ENCODE assay signal across 9 cellular contexts in genomic region chr11:62554377-62554776, GRCh38. TPM values are rescaled to one million over a fixed set of nuclear protein-coding genes. Genes with fewer than 3 reads are reported as not detected.
DNase-seq lines count a peak whose midpoint lies in the region; ATAC-seq, FAIRE-seq and TF ChIP-seq lines count a peak whose summit lies in the region.
"Had no signal": no experiment of that assay in that cellular context is flagged by ENCODE, and none has a peak within 500 bp of the region (broad histone marks: within the 10 kb centered on the region; RNA-seq: fewer than 3 reads in every experiment).

No MANE protein-coding gene starts in this region.

- peaks cover 4 to 10% of the 10 kb centered on the region in 2 donors for H3K36me3 Mint-ChIP-seq in CD4-positive, alpha-beta memory T cell

- DNase-seq in CD4-positive, alpha-beta memory T cell: no peak
- DNase-seq in NT2/D1 (ENCODE audit: low read depth, low spot score) (no peak), pancreas (no peak), frontal cortex (ENCODE audit: low spot score in 2 of 2) (no peak), UCSD-AML1 (lab: John Stamatoyannopoulos, UW; ENCODE audit: unreplicated experiment) (no peak), HuH-7.5 (ENCODE audit: low spot score) (no peak)

- peaks cover 0 to 2% of the 10 kb centered on the region in 2 donors for H3K27me3 Mint-ChIP-seq in CD4-positive, alpha-beta memory T cell

- H3K4me1 ChIP-seq in CD4-positive, alpha-beta memory T cell (ENCODE audit: insufficient read depth, low read length): peaks cover 100% of the 10 kb centered on the region
- H3K4me1 ChIP-seq in NT2/D1 (ENCODE audit: insufficient read depth, insufficient read length) (peaks cover 48% of the 10 kb centered on the region), ectodermal cell (ENCODE audit: control insufficient read depth, insufficient read depth, low read length) (peaks cover 53% of the 10 kb centered on the region), pancreas (peaks cover 23 to 60% (median 50%) of the 10 kb centered on the region in 3 donors)

- H3K9me3 Mint-ChIP-seq in CD4-positive, alpha-beta memory T cell: peaks cover 0 to 4% (median 0%) of the 10 kb centered on the region in 8 donors

- H3K36me3 ChIP-seq in CD4-positive, alpha-beta memory T cell (ENCODE audit: insufficient read depth, low read length): no peaks in the 10 kb centered on the region
- peaks cover 47% of the 10 kb centered on the region for H3K36me3 ChIP-seq in NT2/D1 (ENCODE audit: insufficient read depth, insufficient read length, low read length)
- H3K36me3 ChIP-seq in ectodermal cell (ENCODE audit: control insufficient read depth, insufficient read depth, low read length): peaks cover 14% of the 10 kb centered on the region
- H3K36me3 ChIP-seq in pancreas: peaks cover 0 to 10% (median 4%) of the 10 kb centered on the region in 3 donors

- no peak for TF ChIP-seq CTCF in pancreas (IDR thresholded peaks at IDR 0.05)

- H3K9me3 ChIP-seq in CD4-positive, alpha-beta memory T cell (ENCODE audit: control insufficient read depth in 1 of 2, low read length in 2 of 2): no peaks in the 10 kb centered on the region
- H3K9me3 ChIP-seq in NT2/D1 (ENCODE audit: insufficient read depth, low read length) (no peaks in the 10 kb centered on the region), ectodermal cell (ENCODE audit: control insufficient read depth, low read length) (no peaks in the 10 kb centered on the region), pancreas (no peaks in the 10 kb centered on the region)
- H3K9me3 ChIP-seq: mucosa of descending colon had no signal

- peak overlapping the region; percentile 98 to 100 (median 100) for H3K27ac Mint-ChIP-seq in CD4-positive, alpha-beta memory T cell

- peak overlapping the region; percentile 4 to 17 for H3K4me3 ChIP-seq in CD4-positive, alpha-beta memory T cell (ENCODE audit: low read length in 2 of 2)
- no peak overlapping the region for H3K4me3 ChIP-seq in NT2/D1 (ENCODE audit: insufficient read length, low read depth)
- H3K4me3 ChIP-seq in ectodermal cell (ENCODE audit: insufficient read depth, low read depth, low read length): no peak overlapping the region
- no peak overlapping the region for H3K4me3 ChIP-seq in pancreas
- H3K4me3 ChIP-seq: mucosa of descending colon had no signal

- peak overlapping the region in 7 of 8 donors; percentile 82 to 91 (median 90) for H3K4me3 Mint-ChIP-seq in CD4-positive, alpha-beta memory T cell

- H3K27ac ChIP-seq in CD4-positive, alpha-beta memory T cell (ENCODE audit: low read depth, low read length): peak overlapping the region; percentile 95
- H3K27ac ChIP-seq in ectodermal cell (ENCODE audit: insufficient read depth, low read depth, low read length, poor library complexity, severe bottlenecking) (peak overlapping the region; percentile 56), pancreas (peak overlapping the region in 3 of 4 donors; percentile 22 to 93 (median 75))

- FAIRE-seq in pancreas (lab: Jason Lieb, UNC): no peak
- FAIRE-seq in frontal cortex (lab: Jason Lieb, UNC): no peak

- intact Hi-C loops in CD4-positive, alpha-beta memory T cell (cut with micrococcal nuclease): loop anchor here (10.0 kb wide), 1 partner anchor 300 kb away; no protein-coding TSS in a partner anchor
- intact Hi-C loops in pancreas (cut with DNase I): no loop called here

- POLR2A ChIA-PET in CD4-positive, alpha-beta memory T cell (lab: Charles Lee; ENCODE audit: partially characterized antibody): interaction anchor here (1.0 to 12.5 kb wide), 10 partner anchors 14 to 300 kb away, joined by 3 to 751 read pairs (median 20); partner anchors contain the start of genes AHNAK, B3GAT3, C11orf98 and CSKMT

- CTCF ChIA-PET in CD4-positive, alpha-beta memory T cell (lab: Charles Lee; ENCODE audit: partially characterized antibody): interaction anchor here (1.3 to 14.9 kb wide), 4 partner anchors 15 to 131 kb away, joined by 3 to 450 read pairs (median 206); partner anchors contain the start of gene SCGB1A1

- WGBS in ectodermal cell, 2 experiments: 90 to 95% methylated on average over 2 of the region's 2 CpGs
- 78 to 83% methylated on average over 2 of the region's 2 CpGs for WGBS in pancreas, 2 donors

- no peak for ATAC-seq in pancreas
- ATAC-seq in HG03571 (IDR thresholded peaks at IDR 0.05; ENCODE audit: unreplicated experiment): no peak

- peaks cover 74 to 100% (median 86%) of the 10 kb centered on the region in 4 donors for H3K4me1 Mint-ChIP-seq in CD4-positive, alpha-beta memory T cell

- peak overlapping the region; percentile 74 for H3K9ac ChIP-seq in NT2/D1 (ENCODE audit: insufficient read length, low read depth)

- no peaks in the 10 kb centered on the region for H3K27me3 ChIP-seq in CD4-positive, alpha-beta memory T cell (ENCODE audit: insufficient read depth, low read length)
- H3K27me3 ChIP-seq in NT2/D1 (ENCODE audit: insufficient read depth, insufficient read length): no peaks in the 10 kb centered on the region
- no peaks in the 10 kb centered on the region for H3K27me3 ChIP-seq in ectodermal cell (ENCODE audit: control insufficient read depth, insufficient read depth, low read length, poor library complexity, severe bottlenecking)
- no peaks in the 10 kb centered on the region for H3K27me3 ChIP-seq in pancreas

RNA-seq across cellular contexts. Expression of gene AHNAK, which starts 7.8 kb away (rescaled TPM):
- total RNA-seq in CD4-positive, alpha-beta memory T cell: 100 to 1,000 TPM; 559 to 573 TPM
- 100 to 1,000 TPM in 1 of 2 donors, 10 to 100 TPM in 1; 23.5 to 186 TPM for polyA plus RNA-seq in CD4-positive, alpha-beta memory T cell
- 20.5 TPM for polyA plus RNA-seq in ectodermal cell (2013, experiment 1 of 4)
- polyA plus RNA-seq in ectodermal cell (2013, experiment 2 of 4): 27.0 TPM
- 21.6 TPM for polyA plus RNA-seq in ectodermal cell (2013, experiment 3 of 4)
- polyA plus RNA-seq in ectodermal cell (2013, experiment 4 of 4): 29.8 TPM
- total RNA-seq in pancreas (100 to 1,000 TPM in 1 of 6 donors, 10 to 100 TPM in 5; 53.2 to 163 (median 77.2) TPM), frontal cortex (15.9 TPM)
- polyA plus RNA-seq in pancreas: 10 to 100 TPM; 18.7 to 32.5 TPM

RNA-seq across cellular contexts. Expression of gene EEF1G, which starts 19.3 kb away (rescaled TPM):
- 1,000 to 10,000 TPM; 1,815 to 1,855 TPM for total RNA-seq in CD4-positive, alpha-beta memory T cell
- 1,000 to 10,000 TPM; 1,453 to 1,910 TPM for polyA plus RNA-seq in CD4-positive, alpha-beta memory T cell
- polyA plus RNA-seq in ectodermal cell (2013, experiment 1 of 4): 2,940 TPM
- polyA plus RNA-seq in ectodermal cell (2013, experiment 2 of 4): 2,895 TPM
- polyA plus RNA-seq in ectodermal cell (2013, experiment 3 of 4): 2,535 TPM
- polyA plus RNA-seq in ectodermal cell (2013, experiment 4 of 4): 2,880 TPM
- 1,000 to 10,000 TPM in 4 of 6 donors, 100 to 1,000 TPM in 2; 723 to 1,171 (median 1,053) TPM for total RNA-seq in pancreas
- polyA plus RNA-seq in pancreas: 100 to 1,000 TPM; 630 to 745 TPM
- total RNA-seq in frontal cortex: 1,985 TPM

RNA-seq across cellular contexts. Expression of gene TUT1, which starts 36.9 kb away (rescaled TPM):
- 10 to 100 TPM; 37.7 to 38.1 TPM for total RNA-seq in CD4-positive, alpha-beta memory T cell
- 10 to 100 TPM; 14.6 to 19.7 TPM for polyA plus RNA-seq in CD4-positive, alpha-beta memory T cell
- 24.6 TPM for polyA plus RNA-seq in ectodermal cell (2013, experiment 1 of 4)
- polyA plus RNA-seq in ectodermal cell (2013, experiment 2 of 4): 25.5 TPM
- polyA plus RNA-seq in ectodermal cell (2013, experiment 3 of 4): 18.6 TPM
- polyA plus RNA-seq in ectodermal cell (2013, experiment 4 of 4): 21.2 TPM
- total RNA-seq in pancreas (10 to 100 TPM; 12.0 to 20.3 (median 14.6) TPM), frontal cortex (4.5 TPM)
- polyA plus RNA-seq in pancreas: 10 to 100 TPM; 24.6 to 33.4 TPM

RNA-seq across cellular contexts. Expression of gene MTA2, which starts 47.3 kb away (rescaled TPM):
- 100 to 1,000 TPM; 207 to 210 TPM for total RNA-seq in CD4-positive, alpha-beta memory T cell
- polyA plus RNA-seq in CD4-positive, alpha-beta memory T cell: 10 to 100 TPM; 16.6 to 36.4 TPM
- polyA plus RNA-seq in ectodermal cell (2013, experiment 1 of 4): 143 TPM
- 142 TPM for polyA plus RNA-seq in ectodermal cell (2013, experiment 2 of 4)
- polyA plus RNA-seq in ectodermal cell (2013, experiment 3 of 4): 107 TPM
- polyA plus RNA-seq in ectodermal cell (2013, experiment 4 of 4): 111 TPM
- 10 to 100 TPM; 14.7 to 35.6 (median 23.0) TPM for total RNA-seq in pancreas
- polyA plus RNA-seq in pancreas: 10 to 100 TPM; 28.7 to 42.3 TPM
- 154 TPM for total RNA-seq in frontal cortex

RNA-seq across cellular contexts. Expression of gene EML3, which starts 58.2 kb away (rescaled TPM):
- total RNA-seq in CD4-positive, alpha-beta memory T cell: 100 to 1,000 TPM; 192 to 201 TPM
- polyA plus RNA-seq in CD4-positive, alpha-beta memory T cell: 10 to 100 TPM; 18.2 to 24.8 TPM
- polyA plus RNA-seq in ectodermal cell (2013, experiment 1 of 4): 26.1 TPM
- 28.1 TPM for polyA plus RNA-seq in ectodermal cell (2013, experiment 2 of 4)
- 24.4 TPM for polyA plus RNA-seq in ectodermal cell (2013, experiment 3 of 4)
- polyA plus RNA-seq in ectodermal cell (2013, experiment 4 of 4): 22.3 TPM
- total RNA-seq in pancreas: 10 to 100 TPM; 22.0 to 34.1 (median 23.4) TPM
- polyA plus RNA-seq in pancreas: 10 to 100 TPM; 70.7 to 86.4 TPM
- 4.9 TPM for total RNA-seq in frontal cortex

Comparison
In these comparisons a context has a peak if more than half of its experiments do, and no peak if none do; other contexts are left out.
1. H3K4me3 ChIP-seq: peak in CD4-positive, alpha-beta memory T cell (2 of 2); none in NT2/D1 (single experiment), ectodermal cell (single experiment) and pancreas (0 of 4).
2. Peak in every context shown above with its lines, with median percentiles within 50 percentile points of each other: H3K27ac ChIP-seq.